In the genomic region with DNA sequence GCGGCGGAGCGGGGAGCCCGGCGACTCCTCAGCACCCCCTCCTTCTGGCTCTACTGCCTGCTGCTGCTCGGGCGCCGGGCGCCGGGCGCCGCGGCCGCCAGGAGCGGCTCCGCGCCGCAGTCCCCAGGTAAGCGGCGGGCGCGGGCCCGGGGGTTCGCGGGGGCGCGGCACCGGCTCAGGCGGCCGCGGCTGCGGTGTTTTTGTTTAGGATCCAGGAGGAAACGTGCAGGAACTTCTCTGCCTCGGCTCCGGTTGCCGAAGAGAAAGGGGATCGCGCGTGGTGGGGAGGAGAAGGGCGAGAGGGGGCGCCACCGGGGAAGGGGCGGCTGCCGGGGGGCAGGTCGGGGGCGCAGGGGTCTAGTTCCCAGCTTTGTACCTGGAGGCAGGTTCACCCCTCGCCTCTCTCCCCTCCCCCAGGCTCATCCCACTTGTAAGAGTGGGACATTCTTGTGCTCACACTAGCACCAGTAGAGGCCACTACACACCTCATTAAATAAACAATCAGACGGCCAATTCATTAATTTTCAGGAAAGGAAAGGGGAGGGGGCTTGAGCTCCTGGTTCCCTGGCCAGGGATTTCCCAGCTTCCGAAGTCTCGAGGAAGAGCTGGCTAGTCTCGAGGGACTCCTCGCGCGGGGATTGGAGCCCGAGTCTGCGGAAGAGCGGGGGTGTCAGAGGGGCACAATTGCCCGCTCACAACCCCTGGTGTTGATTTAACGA, we compare ENCODE assay signal across 8 cellular contexts. TPM values are rescaled to one million over a fixed set of nuclear protein-coding genes. Genes with fewer than 3 reads are reported as not detected.
DNase-seq lines count a peak whose midpoint lies in the region; ATAC-seq, FAIRE-seq and TF ChIP-seq lines count a peak whose summit lies in the region.

No MANE protein-coding gene starts in this region.

- peak overlapping the region; percentile 76 for H3K4me2 ChIP-seq in BLaER1
- peak overlapping the region; percentile 69 for H3K4me2 ChIP-seq in SU-DHL-6 (ENCODE audit: low read depth, low read length, poor library complexity, severe bottlenecking)
- H3K4me2 ChIP-seq in GM12878 (ENCODE audit: control insufficient read depth, insufficient read depth), result peak overlapping the region; percentile 45

- H3K4me1 ChIP-seq in BLaER1 (peaks cover 12% of the 10 kb centered on the region), GM12878 (ENCODE audit: control insufficient read depth, insufficient read depth, low read length) (no peaks in the 10 kb centered on the region)

- intact Hi-C loops in GM12878 (cut with micrococcal nuclease; ENCODE audit: unreplicated experiment), result loop anchor here (10.0 kb wide), 1 partner anchor 328 kb away; no protein-coding TSS in a partner anchor

- in situ Hi-C loops in GM12878 (cut with MboI), result no loop called here

- 3% methylated on average over 19 of the region's 59 CpGs for WGBS in GM12878 (ENCODE audit: insufficient coverage, insufficient replicate concordance, low lambda C conversion rate, missing lambda C conversion rate)

- H4K20me1 ChIP-seq in BLaER1 (peaks cover 27% of the 10 kb centered on the region), SU-DHL-6 (ENCODE audit: low read depth, low read length) (no peaks in the 10 kb centered on the region), GM12878 (ENCODE audit: control insufficient read depth, insufficient read depth) (no peaks in the 10 kb centered on the region)

- POLR2A ChIA-PET in GM12878 (lab: Charles Lee), result no interaction called here

- H3K79me2 ChIP-seq in SU-DHL-6 (ENCODE audit: insufficient read depth, low read length) (no peaks in the 10 kb centered on the region), GM12878 (ENCODE audit: control insufficient read depth, insufficient read depth, low read length) (no peaks in the 10 kb centered on the region)

- no peak for TF ChIP-seq EP300 in GM12878 (IDR thresholded peaks at IDR 0.05; ENCODE audit: borderline replicate concordance in 1 of 2, control insufficient read depth in 1 of 2, low read depth in 2 of 2, low read length in 2 of 2)

- H2AFZ ChIP-seq in SU-DHL-6 (ENCODE audit: low read depth, low read length, severe bottlenecking) (peak overlapping the region; percentile 79), GM12878 (ENCODE audit: control insufficient read depth, low read depth, low read length) (peak overlapping the region; percentile 64)

- H3K27ac ChIP-seq in BLaER1 (peak overlapping the region; percentile 73), SU-DHL-6 (ENCODE audit: low read depth, low read length) (no peak overlapping the region), GM12878 (ENCODE audit: control insufficient read depth, insufficient read depth) (no peak overlapping the region)

- no peak for TF ChIP-seq POLR2A in GM12878 (IDR thresholded peaks at IDR 0.05; ENCODE audit: low read depth, low read length)

- H3K27me3 ChIP-seq in BLaER1, result peaks cover 10% of the 10 kb centered on the region; the same call in 1 of the 2 replicates
- no peaks in the 10 kb centered on the region for H3K27me3 ChIP-seq in SU-DHL-6 (ENCODE audit: low read length)
- peaks cover 0 to 10% of the 10 kb centered on the region in 2 experiments; a peak in 1 of 4 replicates for H3K27me3 ChIP-seq in GM12878 (replicated peaks in 1 of 2; ENCODE audit: control insufficient read depth in 2 of 2, insufficient read depth in 2 of 2, low read length in 1 of 2)

- H3F3A ChIP-seq in SU-DHL-6 (ENCODE audit: insufficient read depth), result peaks cover 14% of the 10 kb centered on the region; the same call in 1 of the 2 replicates

- H3K36me3 ChIP-seq in BLaER1, result no peaks in the 10 kb centered on the region
- H3K36me3 ChIP-seq in SU-DHL-6 (ENCODE audit: low read length), result no peaks in the 10 kb centered on the region
- H3K36me3 ChIP-seq in GM12878 (ENCODE audit: control insufficient read depth in 2 of 2, insufficient read depth in 2 of 2, low read length in 1 of 2), result no peaks in the 10 kb centered on the region

- peak overlapping the region; percentile 82 for H3K9ac ChIP-seq in BLaER1
- H3K9ac ChIP-seq in SU-DHL-6 (ENCODE audit: low read length), result peak overlapping the region; percentile 54
- no peak overlapping the region for H3K9ac ChIP-seq in GM12878 (ENCODE audit: control insufficient read depth, insufficient read depth, low read length)

- H3K9me3 ChIP-seq in BLaER1 (no peaks in the 10 kb centered on the region), SU-DHL-6 (ENCODE audit: insufficient read depth, low read length) (no peaks in the 10 kb centered on the region), GM12878 (replicated peaks; ENCODE audit: control insufficient read depth, insufficient read depth, low read length) (no peaks in the 10 kb centered on the region)

- H3K9me2 ChIP-seq in SU-DHL-6 (replicated peaks; ENCODE audit: insufficient read depth, low read length), result no peaks in the 10 kb centered on the region

- no peak for FAIRE-seq in GM12878 (lab: Jason Lieb, UNC)

- ATAC-seq in GM19452 (IDR thresholded peaks at IDR 0.05; ENCODE audit: unreplicated experiment), result peak; percentile 43
- ATAC-seq in GM12878, result peak; percentile 70

- RAD21 ChIA-PET in GM12878 (lab: Charles Lee; ENCODE audit: unreplicated experiment), result no interaction called here

- CTCF ChIA-PET in GM12878 (lab: Yijun Ruan, JAX), result interaction anchor here (0.6 to 1.4 kb wide), 3 partner anchors 29 to 583 kb away, joined by 3 to 8 read pairs (median 3); no protein-coding TSS in a partner anchor

- SMC1A ChIA-PET in GM12878 (lab: Charles Lee; ENCODE audit: uncharacterized antibody, unreplicated experiment), result no interaction called here

- H3K4me3 ChIP-seq in BLaER1 (peak overlapping the region; percentile 89), SU-DHL-6 (ENCODE audit: insufficient read depth, low read length, poor library complexity, severe bottlenecking) (peak overlapping the region; percentile 71), GM12878 (peak overlapping the region; percentile 77; the same call in 1 of the 2 replicates)

- peak; percentile 7; the same call in 1 of the 2 replicates for TF ChIP-seq RAD21 in GM12878 (IDR thresholded peaks at IDR 0.05; ENCODE audit: insufficient read depth, low read depth, low read length)

- no peak for DNase-seq in GM12878 (ENCODE audit: low read depth, low spot score)
- peak; percentile 1 for DNase-seq in iPS DF 4.7 (ENCODE audit: extremely low read depth, low spot score)
- DNase-seq in retina, result peak; percentile 87
- no peak for DNase-seq in MV-4-11 (lab: John Stamatoyannopoulos, UW)

- BruUV-seq in GM12878 (replicated peaks; lab: Mats Ljungman, UMichigan), result no TSS peak

- peak; percentile 52 for TF ChIP-seq CTCF in LNCAP (IDR thresholded peaks at IDR 0.05)
- peak; percentile 50 for TF ChIP-seq CTCF in SU-DHL-6 (IDR thresholded peaks at IDR 0.05; ENCODE audit: insufficient read depth, low read length, poor library complexity, severe bottlenecking)
- peak; percentile 20 to 43 (median 28); a peak in 4 of 6 replicates for TF ChIP-seq CTCF in GM12878 (IDR thresholded peaks at IDR 0.05 in 2 of 3, conservative IDR thresholded peaks at IDR 0.05 in 1 of 3; ENCODE audit: control insufficient read depth in 2 of 3, extremely low read depth in 1 of 3, insufficient read depth in 1 of 3, low read depth in 3 of 3, low read length in 3 of 3)

TF ChIP-seq in GM12878, 131 proteins besides CTCF, POLR2A, EP300 and RAD21 (continues in another document):
- TF ChIP-seq YY1 (IDR thresholded peaks at IDR 0.05; ENCODE audit: low read depth, low read length), result peak; percentile 69
- no peak for TF ChIP-seq RELB (IDR thresholded peaks at IDR 0.05; ENCODE audit: low read depth)
- no peak for TF ChIP-seq KDM1A (IDR thresholded peaks at IDR 0.05; ENCODE audit: borderline replicate concordance)
- no peak for TF ChIP-seq SMAD1 (IDR thresholded peaks at IDR 0.05; ENCODE audit: low read depth, partially characterized antibody)
- no peak for TF ChIP-seq BRCA1 (IDR thresholded peaks at IDR 0.05; ENCODE audit: low read depth, low read length)
- no peak for TF ChIP-seq KAT2A (conservative IDR thresholded peaks at IDR 0.05; ENCODE audit: control insufficient read depth, low read depth, low read length)
- no peak for TF ChIP-seq RCOR1 (conservative IDR thresholded peaks at IDR 0.05; ENCODE audit: low read depth, low read length)
- TF ChIP-seq GATAD2B (conservative IDR thresholded peaks at IDR 0.05; ENCODE audit: low read depth), result 0 out of 2 replicates have a peak, but pooled peaks have one; percentile 11
- 0 out of 4 replicates have a peak, but pooled peaks of 1 of the 2 experiments have one; percentile 12 for TF ChIP-seq IKZF2 (IDR thresholded peaks at IDR 0.05)
- no peak for TF ChIP-seq SP1 (IDR thresholded peaks at IDR 0.05; ENCODE audit: low read depth, low read length)
- no peak for TF ChIP-seq POLR2AphosphoS5 (IDR thresholded peaks at IDR 0.05; ENCODE audit: low read length)
- no peak for TF ChIP-seq SIN3A (IDR thresholded peaks at IDR 0.05; ENCODE audit: low read depth, low read length)

RNA-seq across cellular contexts. Expression of gene NEO1, which starts 0.6 kb away (rescaled TPM):
- total RNA-seq in GM12878 (2013; cell fraction: nucleolus; rRNA removed), result 3.3 and 3.4 TPM in 2 replicates
- 0.23 and 0.49 TPM in 2 replicates for total RNA-seq in GM12878 (2014; rRNA removed)
- total RNA-seq in GM12878 (2014; rRNA removed; fragmentation: Illumina TruSeq; extraction: Trizol), result 0.22 and 0.41 TPM in 2 replicates
- total RNA-seq in GM12878 (2021), result 0.32 and 0.62 TPM in 2 replicates
- 0.31 TPM for polyA plus RNA-seq in GM12878 (2011; ENCODE audit: low read depth)
- polyA plus RNA-seq in GM12878 (2011; rRNA removed), result 1.8 and 2.0 TPM in 2 replicates
- 2.4 and 3.1 TPM in 2 replicates for polyA plus RNA-seq in GM12878 (2011; cell fraction: cytosol; rRNA removed)
- polyA plus RNA-seq in GM12878 (2011; cell fraction: nucleus; rRNA removed), result 3.1 and 3.4 TPM in 2 replicates
- polyA plus RNA-seq in GM12878 (2012), result 0.61 and 0.67 TPM in 2 replicates
- polyA plus RNA-seq in GM12878 (2014; fragmentation: Illumina TruSeq; extraction: Trizol), result 0.46 and 0.69 TPM in 2 replicates
- polyA plus RNA-seq in GM12878 (2014; fragmentation: Nextera tagmentation; extraction: Ambion mirVana), result under 1 TPM; 0.13 to 0.19 TPM
- 0.42 and 0.93 TPM in 2 replicates for polyA plus RNA-seq in GM12878 (2014; rRNA removed)
- polyA plus RNA-seq in GM12878 (2016; fragmentation: Nextera tagmentation; extraction: Ambion mirVana), result under 1 TPM; 0.03 to 0.54 TPM
- 3.2 and 4.6 TPM in 2 replicates for polyA minus RNA-seq in GM12878 (2011; rRNA and poly(A)+ RNA removed)
- polyA minus RNA-seq in GM12878 (2011; cell fraction: cytosol; rRNA and poly(A)+ RNA removed), result 0.94 and 1.6 TPM in 2 replicates
- polyA minus RNA-seq in GM12878 (2011; cell fraction: nucleus; rRNA and poly(A)+ RNA removed), result 2.8 and 6.0 TPM in 2 replicates

Comparison
In these comparisons a context has a peak if more than half of its experiments do, and no peak if none do; other contexts are left out.
1. DNase-seq: peak in iPS DF 4.7 (single experiment) and retina (single experiment); none in GM12878 (single experiment) and MV-4-11 (single experiment).
2. Peak in every context shown above with its lines, with median percentiles within 50 percentile points of each other: H3K4me2 ChIP-seq, H3K4me3 ChIP-seq and CTCF ChIP-seq.